Comparison of ENCODE assay signal across 16 cellular contexts in the genomic region with DNA sequence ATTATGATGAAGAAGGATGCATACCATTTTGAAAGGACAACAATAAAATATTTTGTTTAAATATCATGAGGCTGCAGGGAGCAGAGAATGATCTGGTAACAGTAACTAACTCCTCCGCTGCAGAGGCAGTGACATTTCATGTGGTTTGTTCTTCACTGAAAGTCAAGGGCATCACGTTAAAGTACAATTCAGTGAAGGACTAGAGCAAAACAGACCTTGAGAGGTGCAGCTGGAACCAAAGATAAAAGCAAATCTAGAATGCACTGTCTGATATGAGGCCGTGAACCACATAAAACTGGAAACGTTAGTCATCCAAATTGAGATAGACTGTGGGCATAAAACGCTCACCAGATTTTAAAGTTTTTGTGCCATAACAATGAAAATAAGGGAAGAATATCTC.
A peak's percentile ranks its signal among the peaks of the same experiment; 100 is the strongest.
DNase-seq lines count a peak whose midpoint lies in the region; ATAC-seq, FAIRE-seq and TF ChIP-seq lines count a peak whose summit lies in the region.
"Had no signal": no experiment of that assay in that cellular context is flagged by ENCODE, and none has a peak within 500 bp of the region (broad histone marks: within the 10 kb centered on the region; RNA-seq: fewer than 3 reads in every experiment).

No MANE protein-coding gene starts in this region.

- peaks cover 5% of the 10 kb centered on the region for H3K4me1 Mint-ChIP-seq in activated naive CD8-positive, alpha-beta T cell treated with anti-CD3 and anti-CD28 coated beads, Interleukin-2, amount 50 U/mL, for 24 hours
- H3K4me1 Mint-ChIP-seq in activated naive CD8-positive, alpha-beta T cell treated with anti-CD3 and anti-CD28 coated beads for 36 hours: peaks cover 16% of the 10 kb centered on the region

- H3K9me3 ChIP-seq in pancreas: no peaks in the 10 kb centered on the region
- H3K9me3 ChIP-seq: A549 had no signal

- no peak for DNase-seq in activated naive CD8-positive, alpha-beta T cell treated with anti-CD3 and anti-CD28 coated beads, Interleukin-2, amount 50 U/mL, for 24 hours
- DNase-seq in activated naive CD8-positive, alpha-beta T cell treated with anti-CD3 and anti-CD28 coated beads for 36 hours: no peak
- DNase-seq in amniotic epithelial cell (ENCODE audit: low read depth) (peak; percentile 55), left ventricle myocardium superior (no peak), pancreas (no peak), GM12892 (ENCODE audit: insufficient read length) (no peak)
- no peak for DNase-seq in activated CD8-positive, alpha-beta memory T cell treated with anti-CD3 and anti-CD28 coated beads, Interleukin-2, amount 50 U/mL, for 48 hours
- DNase-seq: NCI-H1048, NCI-H2107, NCI-H345, NCI-H748 treated with DMSO at 0.1 percent for 48 hours, SHP77 had no signal

- no peaks in the 10 kb centered on the region for H3K27me3 ChIP-seq in pancreas

- no peak overlapping the region for H3K4me3 Mint-ChIP-seq in activated naive CD8-positive, alpha-beta T cell treated with anti-CD3 and anti-CD28 coated beads, Interleukin-2, amount 50 U/mL, for 24 hours
- H3K4me3 Mint-ChIP-seq in activated naive CD8-positive, alpha-beta T cell treated with anti-CD3 and anti-CD28 coated beads for 36 hours: no peak overlapping the region

- intact Hi-C loops in left ventricle myocardium superior (cut with micrococcal nuclease): no loop called here
- intact Hi-C loops in pancreas (cut with DNase I): no loop called here

- H3K4me3 ChIP-seq in pancreas: no peak overlapping the region
- H3K4me3 ChIP-seq: A549 had no signal

- no peak for FAIRE-seq in pancreas (lab: Jason Lieb, UNC)
- FAIRE-seq in GM12892 (lab: Jason Lieb, UNC): no peak
- FAIRE-seq: A549 had no signal

- no peak overlapping the region for H3K27ac Mint-ChIP-seq in activated naive CD8-positive, alpha-beta T cell treated with anti-CD3 and anti-CD28 coated beads, Interleukin-2, amount 50 U/mL, for 24 hours
- no peak overlapping the region for H3K27ac Mint-ChIP-seq in activated naive CD8-positive, alpha-beta T cell treated with anti-CD3 and anti-CD28 coated beads for 36 hours

- peaks cover 1% of the 10 kb centered on the region for H3K27me3 Mint-ChIP-seq in activated naive CD8-positive, alpha-beta T cell treated with anti-CD3 and anti-CD28 coated beads, Interleukin-2, amount 50 U/mL, for 24 hours
- H3K27me3 Mint-ChIP-seq in activated naive CD8-positive, alpha-beta T cell treated with anti-CD3 and anti-CD28 coated beads for 36 hours: peaks cover 10% of the 10 kb centered on the region

- no peaks in the 10 kb centered on the region for H3K4me1 ChIP-seq in pancreas

- H3K36me3 Mint-ChIP-seq in activated naive CD8-positive, alpha-beta T cell treated with anti-CD3 and anti-CD28 coated beads, Interleukin-2, amount 50 U/mL, for 24 hours (ENCODE audit: low read depth): no peaks in the 10 kb centered on the region
- no peaks in the 10 kb centered on the region for H3K36me3 Mint-ChIP-seq in activated naive CD8-positive, alpha-beta T cell treated with anti-CD3 and anti-CD28 coated beads for 36 hours

- TF ChIP-seq POLR2A in GM12892 (IDR thresholded peaks at IDR 0.05; ENCODE audit: low read depth, low read length): no peak

- ATAC-seq in activated naive CD8-positive, alpha-beta T cell treated with anti-CD3 and anti-CD28 coated beads, Interleukin-2, amount 50 U/mL, for 24 hours: peak; percentile 72
- ATAC-seq in left ventricle myocardium superior (peak; percentile 80), pancreas (no peak), GM21447 (IDR thresholded peaks at IDR 0.05; ENCODE audit: unreplicated experiment) (no peak)
- ATAC-seq: A549, HCT116 had no signal

- WGBS in pancreas, 2 donors: 44 to 58% methylated on average over 5 of the region's 5 CpGs

- H3K36me3 ChIP-seq in pancreas: no peaks in the 10 kb centered on the region

- H3K9me3 Mint-ChIP-seq in activated naive CD8-positive, alpha-beta T cell treated with anti-CD3 and anti-CD28 coated beads, Interleukin-2, amount 50 U/mL, for 24 hours: no peaks in the 10 kb centered on the region
- H3K9me3 Mint-ChIP-seq in activated naive CD8-positive, alpha-beta T cell treated with anti-CD3 and anti-CD28 coated beads for 36 hours: peaks cover 2% of the 10 kb centered on the region

- no peak for TF ChIP-seq CTCF in pancreas (IDR thresholded peaks at IDR 0.05)

- H3K27ac ChIP-seq in pancreas: no peak overlapping the region
- H3K27ac ChIP-seq: A549, C4-2B had no signal

Comparison
In these comparisons a context has a peak if more than half of its experiments do, and no peak if none do; other contexts are left out.
1. ATAC-seq: peak in activated naive CD8-positive, alpha-beta T cell treated with anti-CD3 and anti-CD28 coated beads, Interleukin-2, amount 50 U/mL, for 24 hours (single experiment) and left ventricle myocardium superior (single experiment); none in pancreas (0 of 4) and GM21447 (single experiment).